ENCODE assay signal across 6 cellular contexts in the genomic region with DNA sequence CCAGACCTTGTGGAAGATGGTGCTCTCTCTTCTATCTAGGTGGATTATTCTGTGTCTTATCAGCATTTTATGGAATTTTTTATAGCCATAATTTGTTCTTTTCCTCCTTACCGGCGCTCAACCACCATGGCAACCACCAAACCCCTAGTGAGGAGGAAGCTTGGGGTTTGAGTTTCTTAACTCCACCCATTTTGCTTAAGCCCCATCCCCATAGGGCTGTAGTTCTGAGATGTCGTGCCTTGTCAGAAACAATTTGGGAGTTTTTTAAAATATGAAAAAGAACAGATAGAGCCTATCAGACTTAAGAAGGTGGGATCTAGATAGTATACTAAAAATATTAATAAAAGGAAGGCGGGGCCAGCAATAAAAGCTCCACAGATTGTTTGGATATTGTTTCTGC. TPM values are rescaled to one million over a fixed set of nuclear protein-coding genes. Genes with fewer than 3 reads are reported as not detected.
DNase-seq lines count a peak whose midpoint lies in the region; ATAC-seq and TF ChIP-seq lines count a peak whose summit lies in the region.

No MANE protein-coding gene starts in this region.

- no peak for TF ChIP-seq CTCF in Caco-2 (IDR thresholded peaks at IDR 0.05; ENCODE audit: insufficient read depth in 1 of 2, low read depth in 1 of 2, low read length in 1 of 2, severe bottlenecking in 1 of 2, unreplicated experiment in 1 of 2)
- no peak for TF ChIP-seq CTCF in dorsolateral prefrontal cortex (IDR thresholded peaks at IDR 0.05 in 54 of 56, conservative IDR thresholded peaks at IDR 0.05 in 2 of 56; ENCODE audit: low read depth in 1 of 56, partially characterized antibody in 56 of 56)

- intact Hi-C loops in Caco-2 (cut with micrococcal nuclease; ENCODE audit: unreplicated experiment) = no loop called here
- intact Hi-C loops in dorsolateral prefrontal cortex (cut with DNase I) = loop anchor here (2.0 to 5.0 kb wide), 8 partner anchors 82 to 797 kb away; a partner anchor contains a TSS

- ATAC-seq in GM19023 (IDR thresholded peaks at IDR 0.05; ENCODE audit: unreplicated experiment) = no peak
- ATAC-seq in GM18505 (IDR thresholded peaks at IDR 0.05; ENCODE audit: unreplicated experiment) = no peak

- H3K9me3 ChIP-seq in Caco-2 = no peaks in the 10 kb centered on the region

- DNase-seq in Caco-2 = no peak
- DNase-seq in NCI-H2227 (lab: John Stamatoyannopoulos, UW; ENCODE audit: unreplicated experiment) = peak; percentile 30
- no peak for DNase-seq in dorsolateral prefrontal cortex
- DNase-seq in renal cortical epithelial cell (ENCODE audit: low read depth) = peak; percentile 43

- BruUV-seq in Caco-2 (replicated peaks; lab: Mats Ljungman, UMichigan) = no TSS peak

- CTCF ChIA-PET in Caco-2 (lab: Charles Lee) = interaction anchor here (2.4 kb wide), 1 partner anchor 11 kb away, joined by 7 read pairs; no protein-coding TSS in a partner anchor

- H3K36me3 ChIP-seq in Caco-2 (ENCODE audit: control insufficient read depth, insufficient read depth, low read length) = peaks cover 23% of the 10 kb centered on the region

- POLR2A ChIA-PET in Caco-2 (lab: Charles Lee) = interaction anchor here (0.6 kb wide), 2 partner anchors 235 to 339 kb away, joined by 3 read pairs; a partner anchor contains a TSS

- no peaks in the 10 kb centered on the region for H3K27me3 ChIP-seq in Caco-2 (replicated peaks; ENCODE audit: control insufficient read depth, insufficient read depth, low read length)
- H3K27me3 ChIP-seq in dorsolateral prefrontal cortex = no peaks in the 10 kb centered on the region

- H3K36me3 Mint-ChIP-seq in Caco-2 (ENCODE audit: insufficient read depth, unreplicated experiment) = peaks cover 100% of the 10 kb centered on the region

- peak overlapping the region in 50 of 59 donors; percentile 1 to 100 (median 100) for H3K27ac ChIP-seq in dorsolateral prefrontal cortex

- peaks cover 47% of the 10 kb centered on the region for H3K4me1 ChIP-seq in Caco-2

- peaks cover 29% of the 10 kb centered on the region for H3K4me1 Mint-ChIP-seq in Caco-2 (ENCODE audit: low read depth, unreplicated experiment)

- H3K27me3 Mint-ChIP-seq in Caco-2 (ENCODE audit: insufficient read depth, unreplicated experiment) = no peaks in the 10 kb centered on the region

- peak overlapping the region; percentile 92 for H3K4me3 ChIP-seq in Caco-2 (ENCODE audit: low read depth, low read length)
- peak overlapping the region; percentile 56 to 99 (median 94) for H3K4me3 ChIP-seq in dorsolateral prefrontal cortex

- no peaks in the 10 kb centered on the region for H3K9me3 Mint-ChIP-seq in Caco-2 (ENCODE audit: unreplicated experiment)

- H3K4me3 Mint-ChIP-seq in Caco-2 (ENCODE audit: unreplicated experiment) = peak overlapping the region; percentile 85

- peak overlapping the region; percentile 100 for H3K27ac Mint-ChIP-seq in Caco-2 (ENCODE audit: unreplicated experiment)

- no peak for TF ChIP-seq POLR2A in GM18505 (IDR thresholded peaks at IDR 0.05; ENCODE audit: borderline replicate concordance, extremely low read depth, insufficient read depth, insufficient read length)

RNA-seq across cellular contexts. Expression of a gene that starts 5.5 kb away (rescaled TPM):
- 199 and 200 TPM in 2 replicates for total RNA-seq in Caco-2 (2022)
- total RNA-seq in dorsolateral prefrontal cortex = 100 to 1,000 TPM; 107 to 197 (median 134) TPM
- total RNA-seq in renal cortical epithelial cell = 47.8 and 107 TPM in 2 replicates

RNA-seq across cellular contexts. Expression of a gene that starts 21.0 kb away (rescaled TPM):
- total RNA-seq in Caco-2 (2022) (1.6 and 2.1 TPM in 2 replicates), dorsolateral prefrontal cortex (10 to 100 TPM in 91 of 120 experiments, 1 to 10 TPM in 29; 5.0 to 44.2 (median 15.1) TPM), renal cortical epithelial cell (1.9 and 6.1 TPM in 2 replicates)

RNA-seq across cellular contexts. Expression of a gene that starts 33.1 kb away (rescaled TPM):
- total RNA-seq in Caco-2 (2022) (not detected in 2 replicates), dorsolateral prefrontal cortex (10 to 100 TPM in 63 of 120 experiments, 1 to 10 TPM in 57; 2.4 to 46.1 (median 10.3) TPM), renal cortical epithelial cell (2.1 and 18.9 TPM in 2 replicates)

RNA-seq across cellular contexts. Expression of a gene that starts 35.5 kb away (rescaled TPM):
- total RNA-seq in Caco-2 (2022) = not detected in 2 replicates
- total RNA-seq in dorsolateral prefrontal cortex = 1 to 10 TPM in 118 of 120 experiments, under 1 TPM in 2; 0.64 to 9.6 (median 3.2) TPM
- 0.55 and 1.6 TPM in 2 replicates for total RNA-seq in renal cortical epithelial cell

Comparison
In these comparisons a context has a peak if more than half of its experiments do, and no peak if none do; other contexts are left out.
1. DNase-seq: peak in NCI-H2227 (single experiment) and renal cortical epithelial cell (single experiment); none in Caco-2 (0 of 2) and dorsolateral prefrontal cortex (0 of 10).